In genomic region chr14:68549057-68549421, GRCh38 we compare ENCODE assay signal across 10 cellular contexts.
DNase-seq lines count a peak whose midpoint lies in the region; ATAC-seq and TF ChIP-seq lines count a peak whose summit lies in the region.
"Had no signal": no experiment of that assay in that cellular context is flagged by ENCODE, and none has a peak within 500 bp of the region (broad histone marks: within the 10 kb centered on the region; RNA-seq: fewer than 3 reads in every experiment).

No MANE protein-coding gene starts in this region.

- H3K36me3 ChIP-seq in heart left ventricle (no peaks in the 10 kb centered on the region), duodenal mucosa (ENCODE audit: control insufficient read depth in 1 of 2, insufficient read depth in 2 of 2, low read length in 2 of 2) (no peaks in the 10 kb centered on the region)
- H3K36me3 ChIP-seq: neutrophil had no signal

- H3K27ac ChIP-seq in heart left ventricle (peak overlapping the region; percentile 87 to 99 (median 96)), duodenal mucosa (ENCODE audit: low read depth, low read length) (peak overlapping the region; percentile 76)
- H3K27ac ChIP-seq: 22Rv1, neutrophil had no signal

- no peaks in the 10 kb centered on the region for H3K9me3 ChIP-seq in heart left ventricle
- H3K9me3 ChIP-seq in duodenal mucosa (ENCODE audit: control insufficient read depth in 1 of 2, low read length in 2 of 2), result no peaks in the 10 kb centered on the region
- H3K9me3 ChIP-seq: neutrophil had no signal

- WGBS in heart left ventricle, 4 donors, result 29 to 45% (median 35%) methylated on average over 1 of the region's 1 CpG

- no peak for TF ChIP-seq CTCF in heart left ventricle (IDR thresholded peaks at IDR 0.05)

- intact Hi-C loops in heart left ventricle (cut with DNase I) (loop anchor here in 6 of 10 donors (5.0 to 10.0 kb wide), 5 partner anchors 76 to 304 kb away; partner anchors contain the start of gene ZFP36L1 (in 3 of the 6)), Right ventricle myocardium inferior (cut with DNase I) (loop anchor here (2.0 to 5.0 kb wide), 4 partner anchors 78 to 246 kb away; no protein-coding TSS in a partner anchor)

- H3K9ac ChIP-seq in duodenal mucosa (ENCODE audit: low read depth in 1 of 2, low read length in 2 of 2), result peak overlapping the region in 1 of 2 donors; percentile 12

- no peak for DNase-seq in heart left ventricle
- DNase-seq in Right ventricle myocardium inferior (ENCODE audit: missing footprints), result no peak
- peak; percentile 93 for DNase-seq in myocyte (ENCODE audit: low read depth)
- no peak for DNase-seq in stimulated activated CD4-positive, alpha-beta T cell treated with anti-CD3 and anti-CD28 coated beads, Interleukin-4, amount 100 ng/mL, for 4 hours
- no peak for DNase-seq in left lobe of liver (ENCODE audit: low spot score)
- DNase-seq in foreskin melanocyte, result no peak

- H3K4me1 ChIP-seq in heart left ventricle (peaks cover 11 to 90% (median 64%) of the 10 kb centered on the region in 12 donors), duodenal mucosa (ENCODE audit: control insufficient read depth in 1 of 2, insufficient read depth in 2 of 2, low read length in 2 of 2) (peaks cover 14 to 31% of the 10 kb centered on the region in 2 donors)

- H3K4me3 ChIP-seq in heart left ventricle, result no peak overlapping the region
- no peak overlapping the region for H3K4me3 ChIP-seq in duodenal mucosa (ENCODE audit: low read depth in 1 of 2, low read length in 2 of 2)

- H3K27me3 ChIP-seq in heart left ventricle, result no peaks in the 10 kb centered on the region
- H3K27me3 ChIP-seq in duodenal mucosa (ENCODE audit: control insufficient read depth in 1 of 2, insufficient read depth in 2 of 2, low read length in 2 of 2), result no peaks in the 10 kb centered on the region
- H3K27me3 ChIP-seq: neutrophil had no signal

- TF ChIP-seq POLR2A in heart left ventricle (IDR thresholded peaks at IDR 0.05), result no peak

- ATAC-seq in heart left ventricle, result peak in 1 of 4 donors; percentile 11
- ATAC-seq in Right ventricle myocardium inferior, result no peak
- no peak for ATAC-seq in left lobe of liver
- ATAC-seq in HG02852 (IDR thresholded peaks at IDR 0.05; ENCODE audit: unreplicated experiment), result no peak
